In genomic region chr6:152189736-152190135, GRCh38 we compare ENCODE assay signal across 27 cellular contexts.
A peak's percentile ranks its signal among the peaks of the same experiment; 100 is the strongest.
DNase-seq lines count a peak whose midpoint lies in the region; ATAC-seq, FAIRE-seq and TF ChIP-seq lines count a peak whose summit lies in the region.
"Had no signal": no experiment of that assay in that cellular context is flagged by ENCODE, and none has a peak within 500 bp of the region (broad histone marks: within the 10 kb centered on the region; RNA-seq: fewer than 3 reads in every experiment).

No MANE protein-coding gene starts in this region.

- H3K4me1 Mint-ChIP-seq in activated CD4-positive, alpha-beta T cell treated with anti-CD3 and anti-CD28 coated beads for 36 hours = peaks cover 64% of the 10 kb centered on the region
- peaks cover 27% of the 10 kb centered on the region for H3K4me1 Mint-ChIP-seq in activated CD4-positive, alpha-beta T cell treated with anti-CD3 and anti-CD28 coated beads, Interleukin-2, amount 10 ng/mL, durations not matched to agents 24 days and 14 days
- H3K4me1 Mint-ChIP-seq: neural crest cell had no signal

- POLR2A ChIA-PET in activated CD4-positive, alpha-beta T cell treated with anti-CD3 and anti-CD28 coated beads for 36 hours (lab: Charles Lee) = no interaction called here

- no peaks in the 10 kb centered on the region for H3K27me3 Mint-ChIP-seq in activated CD4-positive, alpha-beta T cell treated with anti-CD3 and anti-CD28 coated beads for 36 hours
- H3K27me3 Mint-ChIP-seq in activated CD4-positive, alpha-beta T cell treated with anti-CD3 and anti-CD28 coated beads, Interleukin-2, amount 10 ng/mL, durations not matched to agents 24 days and 14 days = no peaks in the 10 kb centered on the region

- H3K4me3 ChIP-seq in cardiac fibroblast (replicated peaks in 1 of 2; ENCODE audit: low read depth in 2 of 2, low read length in 2 of 2) (no peak overlapping the region), keratinocyte (ENCODE audit: control insufficient read depth in 2 of 3, extremely low read depth in 1 of 3, insufficient read depth in 2 of 3, low read depth in 1 of 3, low read length in 3 of 3) (no peak overlapping the region)
- H3K4me3 ChIP-seq: cardiac muscle cell, prostate gland, upper lobe of right lung had no signal

- H3K4me3 Mint-ChIP-seq in activated CD4-positive, alpha-beta T cell treated with anti-CD3 and anti-CD28 coated beads for 36 hours = no peak overlapping the region
- no peak overlapping the region for H3K4me3 Mint-ChIP-seq in activated CD4-positive, alpha-beta T cell treated with anti-CD3 and anti-CD28 coated beads, Interleukin-2, amount 10 ng/mL, durations not matched to agents 24 days and 14 days
- H3K4me3 Mint-ChIP-seq: activated T-cell treated with anti-CD3 and anti-CD28 coated beads, Interleukin-2, amount 50 U/mL, for 4 hours; neural crest cell had no signal

- H3K9me1 ChIP-seq in keratinocyte (ENCODE audit: control insufficient read depth, extremely low read depth, insufficient read depth, low read length) = no peaks in the 10 kb centered on the region

- dilution Hi-C loops in keratinocyte (cut with MboI; ENCODE audit: extremely low pct_ligation_motif_present, low sequenced_read_pairs) = no loop called here

- TF ChIP-seq CTCF in cardiac fibroblast (IDR thresholded peaks at IDR 0.05; ENCODE audit: low read depth, low read length) = no peak
- no peak for TF ChIP-seq CTCF in keratinocyte (optimal IDR thresholded peaks at IDR 0.05 in 1 of 3, IDR thresholded peaks at IDR 0.05 in 1 of 3, conservative IDR thresholded peaks at IDR 0.05 in 1 of 3; ENCODE audit: extremely low read depth in 1 of 3, insufficient read depth in 2 of 3, low read length in 3 of 3)

- no peaks in the 10 kb centered on the region for H3K79me2 ChIP-seq in keratinocyte (ENCODE audit: control insufficient read depth, insufficient read depth, low read length)

- no peak for DNase-seq in activated CD4-positive, alpha-beta T cell treated with anti-CD3 and anti-CD28 coated beads for 36 hours
- no peak for DNase-seq in activated CD4-positive, alpha-beta T cell treated with anti-CD3 and anti-CD28 coated beads, Interleukin-2, amount 10 ng/mL, durations not matched to agents 24 days and 14 days
- DNase-seq in HCEC 1CT = peak; percentile 3
- peak; percentile 13 to 69 for DNase-seq in cardiac fibroblast (ENCODE audit: low read depth in 2 of 2)
- DNase-seq in keratinocyte (ENCODE audit: low read depth, low spot score) = no peak
- DNase-seq in A172 (ENCODE audit: low spot score) = no peak
- DNase-seq in GM12892 (ENCODE audit: insufficient read length) = no peak
- DNase-seq: activated CD4-positive, alpha-beta T cell treated with anti-CD3 and anti-CD28 coated beads, Interleukin-2, amount 50 U/mL, for 48 hours; activated T-cell treated with anti-CD3 and anti-CD28 coated beads, Interleukin-2, amount 50 U/mL, for 4 hours; Kasumi-1; left colon; NCI-H1048; NCI-H1930; NCI-H345; NCI-H82; SHP77 treated with DMSO at 0.1 percent for 48 hours; small intestine; stimulated activated CD4-positive, alpha-beta T cell treated with anti-CD3 and anti-CD28 coated beads, Interleukin-2, amount 100 ng/mL, for 48 hours; upper lobe of right lung had no signal

- peak; percentile 40 for ATAC-seq in activated CD4-positive, alpha-beta T cell treated with anti-CD3 and anti-CD28 coated beads for 36 hours
- ATAC-seq in GM19467 (IDR thresholded peaks at IDR 0.05; ENCODE audit: unreplicated experiment) = no peak
- ATAC-seq: activated T-cell treated with anti-CD3 and anti-CD28 coated beads, Interleukin-2, amount 50 U/mL, for 4 hours; HCT116; left colon; upper lobe of right lung had no signal

- CTCF ChIA-PET in activated CD4-positive, alpha-beta T cell treated with anti-CD3 and anti-CD28 coated beads for 36 hours (lab: Charles Lee) = no interaction called here

- H3K4me2 ChIP-seq in keratinocyte (ENCODE audit: control insufficient read depth, extremely low read depth, insufficient read depth, low read depth, low read length) = no peak overlapping the region

- peaks cover 23% of the 10 kb centered on the region for H3K9me3 Mint-ChIP-seq in activated CD4-positive, alpha-beta T cell treated with anti-CD3 and anti-CD28 coated beads for 36 hours (ENCODE audit: low read depth)
- H3K9me3 Mint-ChIP-seq in activated CD4-positive, alpha-beta T cell treated with anti-CD3 and anti-CD28 coated beads, Interleukin-2, amount 10 ng/mL, durations not matched to agents 24 days and 14 days = peaks cover 17% of the 10 kb centered on the region

- H3K27me3 ChIP-seq in keratinocyte (ENCODE audit: control insufficient read depth, extremely low read depth, insufficient read depth, low read length) = no peaks in the 10 kb centered on the region
- H3K27me3 ChIP-seq: cardiac muscle cell, upper lobe of right lung had no signal

- H3K27ac Mint-ChIP-seq in activated CD4-positive, alpha-beta T cell treated with anti-CD3 and anti-CD28 coated beads for 36 hours = peak overlapping the region; percentile 52
- H3K27ac Mint-ChIP-seq in activated CD4-positive, alpha-beta T cell treated with anti-CD3 and anti-CD28 coated beads, Interleukin-2, amount 10 ng/mL, durations not matched to agents 24 days and 14 days = no peak overlapping the region

- H3K36me3 ChIP-seq in keratinocyte (ENCODE audit: control insufficient read depth in 2 of 2, extremely low read depth in 1 of 2, insufficient read depth in 2 of 2, low read length in 2 of 2) = no peaks in the 10 kb centered on the region
- H3K36me3 ChIP-seq: prostate gland had no signal

- H3K9me3 ChIP-seq in keratinocyte (ENCODE audit: control insufficient read depth, low read depth, low read length) = no peaks in the 10 kb centered on the region
- H3K9me3 ChIP-seq: prostate gland, upper lobe of right lung had no signal

- no peak overlapping the region for H2AFZ ChIP-seq in keratinocyte (ENCODE audit: control insufficient read depth, low read length)

- no peak for TF ChIP-seq POLR2A in GM12892 (IDR thresholded peaks at IDR 0.05; ENCODE audit: low read depth, low read length)

- FAIRE-seq in keratinocyte (lab: Jason Lieb, UNC) = peak; percentile 65
- no peak for FAIRE-seq in GM12892 (lab: Jason Lieb, UNC)
- FAIRE-seq: HTR-8/SVneo, small intestine had no signal

- H3K9ac ChIP-seq in keratinocyte (ENCODE audit: control insufficient read depth, extremely low read depth, insufficient read depth, low read length) = no peak overlapping the region

- peaks cover 3% of the 10 kb centered on the region for H3K4me1 ChIP-seq in keratinocyte (ENCODE audit: control insufficient read depth, extremely low read depth, insufficient read depth, low read length)
- H3K4me1 ChIP-seq: prostate gland, upper lobe of right lung had no signal

- H4K20me1 ChIP-seq in keratinocyte (ENCODE audit: control insufficient read depth, extremely low read depth, insufficient read depth, low read length) = no peaks in the 10 kb centered on the region

- intact Hi-C loops in activated CD4-positive, alpha-beta T cell treated with anti-CD3 and anti-CD28 coated beads for 36 hours (cut with DNase I, micrococcal nuclease) = no loop called here
- intact Hi-C loops in activated CD4-positive, alpha-beta T cell treated with anti-CD3 and anti-CD28 coated beads, Interleukin-2, amount 10 ng/mL, durations not matched to agents 24 days and 14 days (cut with micrococcal nuclease) = loop anchor here (5.0 kb wide), 1 partner anchor 487 kb away; no protein-coding TSS in a partner anchor

- H3K27ac ChIP-seq in keratinocyte (ENCODE audit: control insufficient read depth, insufficient read depth, low read length) = no peak overlapping the region
- H3K27ac ChIP-seq: 22Rv1, cardiac muscle cell, prostate gland, upper lobe of right lung, VCaP had no signal

- H3K36me3 Mint-ChIP-seq in activated CD4-positive, alpha-beta T cell treated with anti-CD3 and anti-CD28 coated beads for 36 hours (ENCODE audit: low read depth) = peaks cover 34% of the 10 kb centered on the region
- peaks cover 42% of the 10 kb centered on the region for H3K36me3 Mint-ChIP-seq in activated CD4-positive, alpha-beta T cell treated with anti-CD3 and anti-CD28 coated beads, Interleukin-2, amount 10 ng/mL, durations not matched to agents 24 days and 14 days (ENCODE audit: low read depth)

Comparison
In these comparisons a context has a peak if more than half of its experiments do, and no peak if none do; other contexts are left out.
1. DNase-seq: peak in HCEC 1CT (single experiment) and cardiac fibroblast (2 of 2); none in activated CD4-positive, alpha-beta T cell treated with anti-CD3 and anti-CD28 coated beads for 36 hours (single experiment), activated CD4-positive, alpha-beta T cell treated with anti-CD3 and anti-CD28 coated beads, Interleukin-2, amount 10 ng/mL, durations not matched to agents 24 days and 14 days (single experiment), keratinocyte (single experiment), A172 (single experiment) and GM12892 (single experiment).